In the genomic region with DNA sequence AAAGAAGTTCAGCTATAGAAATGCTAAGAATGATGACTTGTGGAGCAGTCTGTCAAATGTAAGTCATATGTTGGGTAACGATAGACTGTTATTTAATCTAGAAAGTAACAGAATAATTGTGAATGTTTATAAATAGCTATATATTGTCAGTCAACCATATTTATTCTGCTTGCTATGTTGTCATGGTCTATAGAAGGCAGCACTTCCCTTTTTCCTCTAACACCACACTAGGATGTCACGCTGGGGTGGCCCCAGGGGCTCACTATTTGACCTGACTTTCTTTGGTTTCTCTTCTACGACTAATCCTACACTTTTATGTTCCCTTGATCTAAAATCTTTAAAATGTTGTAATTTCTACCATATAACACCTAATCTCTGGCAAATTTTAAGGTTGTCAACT, we compare ENCODE assay signal across 8 cellular contexts. TPM values are rescaled to one million over a fixed set of nuclear protein-coding genes. Genes with fewer than 3 reads are reported as not detected.
DNase-seq lines count a peak whose midpoint lies in the region; ATAC-seq and TF ChIP-seq lines count a peak whose summit lies in the region.

No MANE protein-coding gene starts in this region.

- H3K9me3 Mint-ChIP-seq in activated naive CD8-positive, alpha-beta T cell treated with anti-CD3 and anti-CD28 coated beads, Interleukin-2, amount 10 ng/mL, durations not matched to agents 7 days and 5 days, result no peaks in the 10 kb centered on the region

- peaks cover 36% of the 10 kb centered on the region for H3K4me1 Mint-ChIP-seq in activated naive CD8-positive, alpha-beta T cell treated with anti-CD3 and anti-CD28 coated beads, Interleukin-2, amount 10 ng/mL, durations not matched to agents 7 days and 5 days

- no peaks in the 10 kb centered on the region for H3K27me3 Mint-ChIP-seq in activated naive CD8-positive, alpha-beta T cell treated with anti-CD3 and anti-CD28 coated beads, Interleukin-2, amount 10 ng/mL, durations not matched to agents 7 days and 5 days

- ATAC-seq in GM21367 (IDR thresholded peaks at IDR 0.05; ENCODE audit: unreplicated experiment), result peak; percentile 93
- ATAC-seq in HG03520 (IDR thresholded peaks at IDR 0.05; ENCODE audit: unreplicated experiment), result peak; percentile 87
- no peak for ATAC-seq in activated naive CD8-positive, alpha-beta T cell treated with anti-CD3 and anti-CD28 coated beads, Interleukin-2, amount 10 ng/mL, durations not matched to agents 7 days and 5 days (ENCODE audit: low read depth)

- peaks cover 55% of the 10 kb centered on the region for H3K36me3 Mint-ChIP-seq in activated naive CD8-positive, alpha-beta T cell treated with anti-CD3 and anti-CD28 coated beads, Interleukin-2, amount 10 ng/mL, durations not matched to agents 7 days and 5 days

- POLR2A ChIA-PET in activated naive CD8-positive, alpha-beta T cell treated with anti-CD3 and anti-CD28 coated beads, Interleukin-2, amount 10 ng/mL, durations not matched to agents 7 days and 5 days (lab: Charles Lee), result interaction anchor here (0.7 to 1.6 kb wide), 8 partner anchors 19 to 89 kb away, joined by 3 to 14 read pairs (median 4); partner anchors contain the start of genes ERAP1 and LNPEP

- DNase-seq in GM12865 (ENCODE audit: low read depth) (peak; percentile 80), NCI-H2081 treated with DMSO at 0.1 percent for 48 hours (lab: John Stamatoyannopoulos, UW) (no peak), NCI-H82 (lab: John Stamatoyannopoulos, UW) (no peak), NCI-H69 (lab: John Stamatoyannopoulos, UW) (no peak), NCI-H526 treated with DMSO at 0.1 percent for 48 hours (lab: John Stamatoyannopoulos, UW) (no peak)
- no peak for DNase-seq in activated naive CD8-positive, alpha-beta T cell treated with anti-CD3 and anti-CD28 coated beads, Interleukin-2, amount 10 ng/mL, durations not matched to agents 7 days and 5 days

- TF ChIP-seq CTCF in GM12865 (IDR thresholded peaks at IDR 0.05; ENCODE audit: insufficient read depth, low read depth, low read length, missing control alignments), result no peak

- H3K4me3 Mint-ChIP-seq in activated naive CD8-positive, alpha-beta T cell treated with anti-CD3 and anti-CD28 coated beads, Interleukin-2, amount 10 ng/mL, durations not matched to agents 7 days and 5 days, result peak overlapping the region; percentile 81

- peak overlapping the region; percentile 62 for H3K4me3 ChIP-seq in GM12865 (ENCODE audit: low read depth, low read length)

- H3K27ac Mint-ChIP-seq in activated naive CD8-positive, alpha-beta T cell treated with anti-CD3 and anti-CD28 coated beads, Interleukin-2, amount 10 ng/mL, durations not matched to agents 7 days and 5 days, result peak overlapping the region; percentile 92

RNA-seq across cellular contexts. Expression of gene ERAP2, which starts 20.5 kb away (rescaled TPM):
- total RNA-seq in activated naive CD8-positive, alpha-beta T cell treated with anti-CD3 and anti-CD28 coated beads, Interleukin-2, amount 10 ng/mL, durations not matched to agents 7 days and 5 days, result 100 to 1,000 TPM; 107 to 110 TPM

RNA-seq across cellular contexts. Expression of gene LNPEP, which starts 39.1 kb away (rescaled TPM):
- 100 to 1,000 TPM; 100 to 106 TPM for total RNA-seq in activated naive CD8-positive, alpha-beta T cell treated with anti-CD3 and anti-CD28 coated beads, Interleukin-2, amount 10 ng/mL, durations not matched to agents 7 days and 5 days
